ENCODE assay signal across 8 cellular contexts in the genomic region with DNA sequence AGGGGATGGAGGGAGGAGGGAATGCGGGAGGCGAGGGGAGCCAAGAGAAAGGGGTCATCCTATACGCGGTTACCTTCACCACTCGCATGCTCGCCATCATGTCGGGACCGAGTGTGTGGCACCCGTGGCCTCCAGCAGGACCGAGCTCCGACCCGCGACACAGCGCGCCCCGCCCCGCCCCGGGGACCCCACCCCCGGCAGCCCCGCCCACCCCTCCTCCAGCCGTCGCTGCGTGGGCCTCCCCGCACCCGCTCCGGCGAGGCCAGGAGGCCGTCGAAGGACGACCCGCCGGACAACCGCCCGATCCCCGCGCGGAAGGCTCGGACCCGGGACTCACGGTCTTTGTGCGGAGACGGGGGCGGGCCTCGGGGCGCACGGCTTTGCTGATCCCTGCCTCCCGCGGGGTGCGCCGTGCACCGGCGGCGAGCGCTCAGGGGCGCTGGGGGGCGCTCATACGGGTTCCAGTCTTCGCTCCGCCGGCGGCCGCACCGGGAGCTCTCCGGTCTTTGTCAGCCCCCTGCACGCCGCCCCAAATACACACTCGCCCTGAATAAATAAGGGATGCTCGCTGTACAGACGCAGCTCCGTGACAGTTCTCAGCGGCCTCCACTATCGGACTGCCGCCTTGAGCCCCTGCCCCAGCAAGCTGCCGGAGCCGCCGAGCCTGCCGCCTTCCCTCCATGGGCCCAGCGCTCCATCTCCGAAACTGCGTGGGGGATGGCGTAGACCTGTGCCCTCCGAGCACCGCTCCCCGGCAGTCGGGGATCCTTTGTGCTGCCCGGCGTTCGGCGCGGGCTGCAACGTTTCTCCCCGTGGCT. TPM values are rescaled to one million over a fixed set of nuclear protein-coding genes. Genes with fewer than 3 reads are reported as not detected.
DNase-seq lines count a peak whose midpoint lies in the region; ATAC-seq lines count a peak whose summit lies in the region.

A gene (minus strand): TSS at position 161 of the 818 bp plus-strand sequence. CDS start 61 bp downstream, at position 100.

- H3K27ac Mint-ChIP-seq in activated T-cell treated with anti-CD3 and anti-CD28 coated beads, Interleukin-2, amount 50 U/mL, for 24 hours = peak within 1 kb of the TSS; percentile 99
- H3K27ac Mint-ChIP-seq in stimulated activated effector memory CD8-positive, alpha-beta T cell treated with anti-CD3 and anti-CD28 coated beads, Interleukin-12 subunit alpha, Interleukin-12 subunit beta, amount 100 ng/mL, for 72 hours = peak within 1 kb of the TSS; percentile 96

- H3K36me3 Mint-ChIP-seq in activated T-cell treated with anti-CD3 and anti-CD28 coated beads, Interleukin-2, amount 50 U/mL, for 24 hours (ENCODE audit: low read depth) = peaks cover 40% of the 10 kb centered on the region
- peaks cover 36% of the 10 kb centered on the region for H3K36me3 Mint-ChIP-seq in stimulated activated effector memory CD8-positive, alpha-beta T cell treated with anti-CD3 and anti-CD28 coated beads, Interleukin-12 subunit alpha, Interleukin-12 subunit beta, amount 100 ng/mL, for 72 hours

- peak; percentile 90 for DNase-seq in AG20443 (ENCODE audit: low spot score)
- DNase-seq in NOMO-1 treated with dmso at 0.1 percent for 144 hours (lab: John Stamatoyannopoulos, UW; ENCODE audit: unreplicated experiment) = peak; percentile 64
- DNase-seq in activated T-cell treated with anti-CD3 and anti-CD28 coated beads, Interleukin-2, amount 50 U/mL, for 24 hours = peak; percentile 84
- peak; percentile 63 for DNase-seq in myocyte (ENCODE audit: low read depth)
- peak; percentile 54 to 86 for DNase-seq in stimulated activated effector memory CD8-positive, alpha-beta T cell treated with anti-CD3 and anti-CD28 coated beads, Interleukin-12 subunit alpha, Interleukin-12 subunit beta, amount 100 ng/mL, for 72 hours (ENCODE audit: low spot score in 2 of 2)

- no peaks in the 10 kb centered on the region for H3K27me3 Mint-ChIP-seq in activated T-cell treated with anti-CD3 and anti-CD28 coated beads, Interleukin-2, amount 50 U/mL, for 24 hours

- ATAC-seq in GM18909 (IDR thresholded peaks at IDR 0.05; ENCODE audit: poor library complexity, unreplicated experiment) (peak; percentile 71), HG03139 (IDR thresholded peaks at IDR 0.05; ENCODE audit: unreplicated experiment) (peak; percentile 57), esophagus mucosa (peak; percentile 82)
- ATAC-seq in stimulated activated effector memory CD8-positive, alpha-beta T cell treated with anti-CD3 and anti-CD28 coated beads, Interleukin-12 subunit alpha, Interleukin-12 subunit beta, amount 100 ng/mL, for 72 hours = peak; percentile 86

- peak within 1 kb of the TSS; percentile 96 for H3K4me3 Mint-ChIP-seq in activated T-cell treated with anti-CD3 and anti-CD28 coated beads, Interleukin-2, amount 50 U/mL, for 24 hours
- peak within 1 kb of the TSS; percentile 95 for H3K4me3 Mint-ChIP-seq in stimulated activated effector memory CD8-positive, alpha-beta T cell treated with anti-CD3 and anti-CD28 coated beads, Interleukin-12 subunit alpha, Interleukin-12 subunit beta, amount 100 ng/mL, for 72 hours

- no peaks in the 10 kb centered on the region for H3K9me3 Mint-ChIP-seq in activated T-cell treated with anti-CD3 and anti-CD28 coated beads, Interleukin-2, amount 50 U/mL, for 24 hours
- H3K9me3 Mint-ChIP-seq in stimulated activated effector memory CD8-positive, alpha-beta T cell treated with anti-CD3 and anti-CD28 coated beads, Interleukin-12 subunit alpha, Interleukin-12 subunit beta, amount 100 ng/mL, for 72 hours = no peaks in the 10 kb centered on the region

- peaks cover 41% of the 10 kb centered on the region for H3K4me1 Mint-ChIP-seq in activated T-cell treated with anti-CD3 and anti-CD28 coated beads, Interleukin-2, amount 50 U/mL, for 24 hours (ENCODE audit: low read depth)
- peaks cover 51% of the 10 kb centered on the region for H3K4me1 Mint-ChIP-seq in stimulated activated effector memory CD8-positive, alpha-beta T cell treated with anti-CD3 and anti-CD28 coated beads, Interleukin-12 subunit alpha, Interleukin-12 subunit beta, amount 100 ng/mL, for 72 hours

RNA-seq across cellular contexts. Expression of the gene that starts here (rescaled TPM):
- total RNA-seq in esophagus mucosa (36.9 TPM), myocyte (31.1 and 36.8 TPM in 2 replicates)
- 95.8 TPM for polyA plus RNA-seq in myocyte (2012)

Comparison
In these comparisons a context has a peak if more than half of its experiments do, and no peak if none do; other contexts are left out.
1. Peak in every context shown above with its lines: DNase-seq and ATAC-seq.